11 cellular contexts compared by ENCODE assay signal in the genomic region with DNA sequence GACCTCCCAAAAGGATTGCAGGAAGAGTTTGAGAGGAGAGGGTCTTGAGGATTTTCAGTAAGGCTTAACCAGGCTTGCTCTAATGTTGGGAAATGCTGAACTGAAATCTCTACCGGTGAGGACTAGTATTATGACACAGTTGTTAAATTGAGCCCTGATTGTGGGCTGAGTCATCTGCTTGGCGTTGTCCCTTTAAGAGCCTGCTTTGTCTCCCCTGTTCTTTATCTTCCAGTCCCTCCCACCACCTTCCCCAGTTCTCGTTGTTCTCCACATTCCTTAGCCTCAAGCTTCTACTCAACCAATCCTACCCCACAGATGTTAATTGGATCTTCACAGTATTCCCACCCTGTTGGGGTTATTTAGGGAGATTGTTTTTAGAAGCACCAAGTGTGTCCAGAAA. TPM values are rescaled to one million over a fixed set of nuclear protein-coding genes. Genes with fewer than 3 reads are reported as not detected.
DNase-seq lines count a peak whose midpoint lies in the region; ATAC-seq, FAIRE-seq and TF ChIP-seq lines count a peak whose summit lies in the region.
"Had no signal": no experiment of that assay in that cellular context is flagged by ENCODE, and none has a peak within 500 bp of the region (broad histone marks: within the 10 kb centered on the region; RNA-seq: fewer than 3 reads in every experiment).

No MANE protein-coding gene starts in this region.

- H3K4me3 Mint-ChIP-seq in immature natural killer cell, result no peak overlapping the region

- DNase-seq in EL (peak; percentile 69), OCI-M1 (lab: John Stamatoyannopoulos, UW) (peak; percentile 37), fibroblast of the aortic adventitia (ENCODE audit: low read depth) (peak; percentile 96), pancreas (no peak), immature natural killer cell (no peak), NCI-H1105 treated with DMSO at 0.1 percent for 48 hours (lab: John Stamatoyannopoulos, UW) (no peak)
- DNase-seq: midbrain, NCI-H526 treated with DMSO at 0.1 percent for 48 hours had no signal

- H3K9me3 Mint-ChIP-seq in immature natural killer cell, result no peaks in the 10 kb centered on the region
- H3K9me3 Mint-ChIP-seq: activated T-helper 2 cell treated with anti-CD3 and anti-CD28 coated beads, Interferon-gamma antibody, Interleukin-2, Interleukin-4, amounts not matched to agents 10 μg/mL and 5 μg/mL and 100 μg/mL, durations not matched to agents 14 hours and 24 hours and 36 hours had no signal

- H3K36me3 Mint-ChIP-seq in immature natural killer cell, result no peaks in the 10 kb centered on the region

- FAIRE-seq in pancreas (lab: Jason Lieb, UNC), result no peak

- no peaks in the 10 kb centered on the region for H3K27me3 ChIP-seq in pancreas

- H3K27me3 Mint-ChIP-seq in immature natural killer cell (ENCODE audit: low read depth in 3 of 3), result peaks cover 4 to 8% (median 5%) of the 10 kb centered on the region in 3 donors

- H3K9me3 ChIP-seq in pancreas, result no peaks in the 10 kb centered on the region

- no peaks in the 10 kb centered on the region for H3K4me1 Mint-ChIP-seq in immature natural killer cell

- H3K36me3 ChIP-seq in pancreas, result no peaks in the 10 kb centered on the region

- no peak overlapping the region for H3K4me3 ChIP-seq in fibroblast of the aortic adventitia (ENCODE audit: low read depth, low read length)
- no peak overlapping the region for H3K4me3 ChIP-seq in pancreas

- peaks cover 0 to 4% (median 0%) of the 10 kb centered on the region in 3 donors for H3K4me1 ChIP-seq in pancreas

- H3K27ac Mint-ChIP-seq in immature natural killer cell, result no peak overlapping the region
- H3K27ac Mint-ChIP-seq: activated T-helper 2 cell treated with anti-CD3 and anti-CD28 coated beads, Interferon-gamma antibody, Interleukin-2, Interleukin-4, amounts not matched to agents 10 μg/mL and 5 μg/mL and 100 μg/mL, durations not matched to agents 14 hours and 24 hours and 36 hours had no signal

- ATAC-seq in pancreas, result peak in 3 of 4 donors; percentile 50 to 76 (median 74)
- ATAC-seq in GM21423 (IDR thresholded peaks at IDR 0.05; ENCODE audit: unreplicated experiment), result no peak
- ATAC-seq in HG02970 (IDR thresholded peaks at IDR 0.05; ENCODE audit: low FRiP score, unreplicated experiment), result no peak

- no peak overlapping the region for H3K27ac ChIP-seq in pancreas

- 42 to 44% methylated on average over 3 of the region's 3 CpGs for WGBS in pancreas, 2 donors

- intact Hi-C loops in pancreas (cut with DNase I), result no loop called here

- TF ChIP-seq CTCF in fibroblast of the aortic adventitia (IDR thresholded peaks at IDR 0.05; ENCODE audit: insufficient read depth, low read length) (no peak), pancreas (IDR thresholded peaks at IDR 0.05) (no peak)

RNA-seq across cellular contexts. Expression of a gene that starts 57.7 kb away (rescaled TPM):
- total RNA-seq in fibroblast of the aortic adventitia (ENCODE audit: low replicate concordance), result 0.57 TPM in 1 of 2 replicates, not detected in the other
- under 1 TPM in 1 of 6 donors, not detected in 5; 0.06 TPM for total RNA-seq in pancreas
- polyA plus RNA-seq in pancreas, result not detected
- polyA plus RNA-seq in immature natural killer cell, result under 1 TPM in 1 of 3 donors, not detected in 2; 0.17 TPM

Comparison
In these comparisons a context has a peak if more than half of its experiments do, and no peak if none do; other contexts are left out.
1. DNase-seq: peak in EL (single experiment), OCI-M1 (single experiment) and fibroblast of the aortic adventitia (single experiment); none in pancreas (0 of 6), immature natural killer cell (0 of 3) and NCI-H1105 treated with DMSO at 0.1 percent for 48 hours (single experiment).
2. ATAC-seq: peak in pancreas (3 of 4); none in GM21423 (single experiment) and HG02970 (single experiment).